Comparison of ENCODE assay signal across 16 cellular contexts in genomic region chr13:94829201-94829600, GRCh38.
"Had no signal": no experiment of that assay in that cellular context is flagged by ENCODE, and none has a peak within 500 bp of the region (broad histone marks: within the 10 kb centered on the region; RNA-seq: fewer than 3 reads in every experiment).

No MANE protein-coding gene starts in this region.

- H3K9me3 Mint-ChIP-seq: activated naive CD4-positive, alpha-beta T cell treated with anti-CD3 and anti-CD28 coated beads, Interleukin-2, amount 50 U/mL, for 72 hours; activated T-cell treated with anti-CD3 and anti-CD28 coated beads, Interleukin-2, amount 50 U/mL, for 4 hours had no signal

- H3K27ac Mint-ChIP-seq: activated naive CD4-positive, alpha-beta T cell treated with anti-CD3 and anti-CD28 coated beads, Interleukin-2, amount 50 U/mL, for 72 hours; immature natural killer cell; naive B cell had no signal

- H3K4me1 Mint-ChIP-seq: immature natural killer cell, naive B cell had no signal

- H3K4me3 Mint-ChIP-seq: activated T-cell treated with anti-CD3 and anti-CD28 coated beads, Interleukin-2, amount 50 U/mL, for 4 hours; immature natural killer cell; naive B cell had no signal

- H3K36me3 Mint-ChIP-seq: activated naive CD4-positive, alpha-beta T cell treated with anti-CD3 and anti-CD28 coated beads, Interleukin-2, amount 50 U/mL, for 72 hours; immature natural killer cell; naive B cell had no signal

- DNase-seq: activated CD4-positive, alpha-beta T cell treated with anti-CD3 and anti-CD28 coated beads, Interleukin-2, amount 50 U/mL, for 4 hours; activated effector memory CD4-positive, alpha-beta T cell treated with anti-CD3 and anti-CD28 coated beads, Interleukin-2, amount 50 U/mL, for 16 hours; activated T-cell treated with anti-CD3 and anti-CD28 coated beads, Interleukin-2, amount 50 U/mL, for 4 hours; amygdala; esophagus squamous epithelium; foreskin fibroblast; immature natural killer cell; naive B cell; occipital lobe; psoas muscle; sigmoid colon; stimulated activated CD4-positive, alpha-beta T cell treated with anti-CD3 and anti-CD28 coated beads, Interleukin-2, amount 100 ng/mL, for 48 hours; stimulated activated naive CD8-positive, alpha-beta T cell treated with anti-CD3 and anti-CD28 coated beads, Interleukin-15, Interleukin-2, amounts not matched to agents 100 U/mL and 50 U/mL, for 24 hours; T-helper 2 cell; upper lobe of right lung had no signal
